Comparison of ENCODE assay signal across 17 cellular contexts in genomic region chr2:20624884-20625485, GRCh38. TPM values are rescaled to one million over a fixed set of nuclear protein-coding genes. Genes with fewer than 3 reads are reported as not detected.
A peak's percentile ranks its signal among the peaks of the same experiment; 100 is the strongest.
DNase-seq lines count a peak whose midpoint lies in the region; ATAC-seq and TF ChIP-seq lines count a peak whose summit lies in the region.
"Had no signal": no experiment of that assay in that cellular context is flagged by ENCODE, and none has a peak within 500 bp of the region (broad histone marks: within the 10 kb centered on the region; RNA-seq: fewer than 3 reads in every experiment).

No MANE protein-coding gene starts in this region.

- CTCF ChIA-PET in activated naive CD4-positive, alpha-beta T cell treated with anti-CD3 and anti-CD28 coated beads, Interleukin-2, amount 10 ng/mL, durations not matched to agents 7 days and 5 days (lab: Charles Lee) = interaction anchor here (1.3 to 1.5 kb wide), 2 partner anchors 26 to 36 kb away, joined by 3 read pairs; no protein-coding TSS in a partner anchor

- 84% methylated on average over 11 of the region's 11 CpGs for WGBS in prostate gland

- H3K36me3 Mint-ChIP-seq in activated naive CD4-positive, alpha-beta T cell treated with anti-CD3 and anti-CD28 coated beads, Interleukin-2, amount 10 ng/mL, durations not matched to agents 7 days and 5 days = no peaks in the 10 kb centered on the region

- intact Hi-C loops in prostate gland (cut with DNase I) = no loop called here
- intact Hi-C loops in colonic mucosa (cut with DNase I) = no loop called here

- TF ChIP-seq POLR2A in prostate gland (IDR thresholded peaks at IDR 0.05) = no peak

- no peak for TF ChIP-seq CTCF in prostate gland (IDR thresholded peaks at IDR 0.05)
- no peak for TF ChIP-seq CTCF in colonic mucosa (IDR thresholded peaks at IDR 0.05)

- no peaks in the 10 kb centered on the region for H3K27me3 ChIP-seq in layer of hippocampus (ENCODE audit: control insufficient read depth, insufficient read depth, low read length)
- H3K27me3 ChIP-seq in prostate gland (replicated peaks; ENCODE audit: insufficient read depth) = no peaks in the 10 kb centered on the region
- H3K27me3 ChIP-seq in colonic mucosa = no peaks in the 10 kb centered on the region
- H3K27me3 ChIP-seq: adrenal gland, transverse colon had no signal

- peak; percentile 6 for DNase-seq in activated naive CD4-positive, alpha-beta T cell treated with anti-CD3 and anti-CD28 coated beads, Interleukin-2, amount 10 ng/mL, durations not matched to agents 7 days and 5 days
- DNase-seq in activated naive CD4-positive, alpha-beta T cell treated with Interleukin-2 at 50 U/mL for 16 hours = no peak
- DNase-seq in prostate gland (ENCODE audit: low spot score) (no peak), colonic mucosa (no peak), DMS79 treated with DMSO at 0.1 percent for 48 hours (lab: John Stamatoyannopoulos, UW) (no peak), medulla oblongata (ENCODE audit: extremely low spot score) (no peak)
- DNase-seq: activated CD4-positive, alpha-beta T cell treated with anti-CD3 and anti-CD28 coated beads, Interleukin-2, amount 10 ng/mL, durations not matched to agents 24 days and 14 days; activated T-cell treated with anti-CD3 and anti-CD28 coated beads, Interleukin-2, amount 50 U/mL, for 48 hours; hippocampal formation; NCI-H524 treated with DMSO at 0.1 percent for 48 hours; stimulated activated CD4-positive, alpha-beta T cell treated with anti-CD3 and anti-CD28 coated beads, Interleukin-15, amount 100 ng/mL, for 24 hours; transverse colon had no signal

- no peaks in the 10 kb centered on the region for H3K4me1 Mint-ChIP-seq in activated naive CD4-positive, alpha-beta T cell treated with anti-CD3 and anti-CD28 coated beads, Interleukin-2, amount 10 ng/mL, durations not matched to agents 7 days and 5 days
- H3K4me1 Mint-ChIP-seq: activated CD4-positive, alpha-beta T cell treated with anti-CD3 and anti-CD28 coated beads, Interleukin-2, amount 10 ng/mL, durations not matched to agents 24 days and 14 days; CD8-positive, alpha-beta memory T cell had no signal

- peaks cover 19% of the 10 kb centered on the region for H3K4me1 ChIP-seq in prostate gland (replicated peaks)
- no peaks in the 10 kb centered on the region for H3K4me1 ChIP-seq in colonic mucosa

- H3K4me3 Mint-ChIP-seq in activated naive CD4-positive, alpha-beta T cell treated with anti-CD3 and anti-CD28 coated beads, Interleukin-2, amount 10 ng/mL, durations not matched to agents 7 days and 5 days = no peak overlapping the region
- H3K4me3 Mint-ChIP-seq: activated CD4-positive, alpha-beta T cell treated with anti-CD3 and anti-CD28 coated beads, Interleukin-2, amount 10 ng/mL, durations not matched to agents 24 days and 14 days; CD8-positive, alpha-beta memory T cell; T-helper 2 cell treated with Interferon-gamma antibody and Interleukin-4, amounts not matched to agents 5 μg/mL and 100 μg/mL, for 36 hours had no signal

- H3K27ac ChIP-seq in layer of hippocampus (ENCODE audit: low read depth, low read length) = peak overlapping the region; percentile 75
- H3K27ac ChIP-seq in prostate gland = peak overlapping the region; percentile 79 to 93
- H3K27ac ChIP-seq in colonic mucosa = no peak overlapping the region

- H3K27ac Mint-ChIP-seq in activated naive CD4-positive, alpha-beta T cell treated with anti-CD3 and anti-CD28 coated beads, Interleukin-2, amount 10 ng/mL, durations not matched to agents 7 days and 5 days = no peak overlapping the region
- H3K27ac Mint-ChIP-seq: activated CD4-positive, alpha-beta T cell treated with anti-CD3 and anti-CD28 coated beads, Interleukin-2, amount 10 ng/mL, durations not matched to agents 24 days and 14 days; T-helper 2 cell treated with Interferon-gamma antibody and Interleukin-4, amounts not matched to agents 5 μg/mL and 100 μg/mL, for 36 hours had no signal

- no peak for ATAC-seq in HG03439 (IDR thresholded peaks at IDR 0.05; ENCODE audit: unreplicated experiment)

- H3K9me3 ChIP-seq in prostate gland = no peaks in the 10 kb centered on the region
- no peaks in the 10 kb centered on the region for H3K9me3 ChIP-seq in colonic mucosa
- H3K9me3 ChIP-seq: adrenal gland, transverse colon had no signal

- no peaks in the 10 kb centered on the region for H3K27me3 Mint-ChIP-seq in activated naive CD4-positive, alpha-beta T cell treated with anti-CD3 and anti-CD28 coated beads, Interleukin-2, amount 10 ng/mL, durations not matched to agents 7 days and 5 days
- H3K27me3 Mint-ChIP-seq: activated CD4-positive, alpha-beta T cell treated with anti-CD3 and anti-CD28 coated beads, Interleukin-2, amount 10 ng/mL, durations not matched to agents 24 days and 14 days; CD8-positive, alpha-beta memory T cell had no signal

- H3K9me3 Mint-ChIP-seq in activated naive CD4-positive, alpha-beta T cell treated with anti-CD3 and anti-CD28 coated beads, Interleukin-2, amount 10 ng/mL, durations not matched to agents 7 days and 5 days = no peaks in the 10 kb centered on the region
- H3K9me3 Mint-ChIP-seq: activated CD4-positive, alpha-beta T cell treated with anti-CD3 and anti-CD28 coated beads, Interleukin-2, amount 10 ng/mL, durations not matched to agents 24 days and 14 days; CD8-positive, alpha-beta memory T cell; T-helper 2 cell treated with Interferon-gamma antibody and Interleukin-4, amounts not matched to agents 5 μg/mL and 100 μg/mL, for 36 hours had no signal

- peaks cover 5 to 6% of the 10 kb centered on the region in 2 donors for H3K36me3 ChIP-seq in prostate gland
- no peaks in the 10 kb centered on the region for H3K36me3 ChIP-seq in colonic mucosa

- peak overlapping the region in 1 of 2 donors; percentile 35 for H3K9ac ChIP-seq in colonic mucosa (ENCODE audit: low read depth in 2 of 2, low read length in 2 of 2)

- H3K4me3 ChIP-seq in prostate gland = no peak overlapping the region
- H3K4me3 ChIP-seq in colonic mucosa = no peak overlapping the region
- H3K4me3 ChIP-seq: adrenal gland, transverse colon had no signal

RNA-seq across cellular contexts. Expression of gene HS1BP3, which starts 25.9 kb away (rescaled TPM):
- total RNA-seq in prostate gland = 10 to 100 TPM; 29.9 to 39.4 TPM
- 10 to 100 TPM; 21.2 to 21.5 TPM for total RNA-seq in colonic mucosa

RNA-seq across cellular contexts. Expression of gene GDF7, which starts 42.0 kb away (rescaled TPM):
- total RNA-seq in prostate gland = 1 to 10 TPM; 3.3 to 7.0 TPM
- under 1 TPM; 0.05 to 0.11 TPM for total RNA-seq in colonic mucosa
- total RNA-seq: CD8-positive, alpha-beta memory T cell had no signal
